In genomic region chr4:7917669-7918068, GRCh38 we compare ENCODE assay signal across 2 cellular contexts.
TF ChIP-seq lines count a peak whose summit lies in the region.

No MANE protein-coding gene starts in this region.

TF ChIP-seq in HEK293, 187 proteins besides CTCF, POLR2A, EP300 and RAD21:
- TF ChIP-seq, protein P1, sequence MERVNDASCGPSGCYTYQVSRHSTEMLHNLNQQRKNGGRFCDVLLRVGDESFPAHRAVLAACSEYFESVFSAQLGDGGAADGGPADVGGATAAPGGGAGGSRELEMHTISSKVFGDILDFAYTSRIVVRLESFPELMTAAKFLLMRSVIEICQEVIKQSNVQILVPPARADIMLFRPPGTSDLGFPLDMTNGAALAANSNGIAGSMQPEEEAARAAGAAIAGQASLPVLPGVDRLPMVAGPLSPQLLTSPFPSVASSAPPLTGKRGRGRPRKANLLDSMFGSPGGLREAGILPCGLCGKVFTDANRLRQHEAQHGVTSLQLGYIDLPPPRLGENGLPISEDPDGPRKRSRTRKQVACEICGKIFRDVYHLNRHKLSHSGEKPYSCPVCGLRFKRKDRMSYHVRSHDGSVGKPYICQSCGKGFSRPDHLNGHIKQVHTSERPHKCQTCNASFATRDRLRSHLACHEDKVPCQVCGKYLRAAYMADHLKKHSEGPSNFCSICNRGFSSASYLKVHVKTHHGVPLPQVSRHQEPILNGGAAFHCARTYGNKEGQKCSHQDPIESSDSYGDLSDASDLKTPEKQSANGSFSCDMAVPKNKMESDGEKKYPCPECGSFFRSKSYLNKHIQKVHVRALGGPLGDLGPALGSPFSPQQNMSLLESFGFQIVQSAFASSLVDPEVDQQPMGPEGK (tag by site-specific recombination; IDR thresholded peaks at IDR 0.05), result no peak
- TF ChIP-seq, protein P2, sequence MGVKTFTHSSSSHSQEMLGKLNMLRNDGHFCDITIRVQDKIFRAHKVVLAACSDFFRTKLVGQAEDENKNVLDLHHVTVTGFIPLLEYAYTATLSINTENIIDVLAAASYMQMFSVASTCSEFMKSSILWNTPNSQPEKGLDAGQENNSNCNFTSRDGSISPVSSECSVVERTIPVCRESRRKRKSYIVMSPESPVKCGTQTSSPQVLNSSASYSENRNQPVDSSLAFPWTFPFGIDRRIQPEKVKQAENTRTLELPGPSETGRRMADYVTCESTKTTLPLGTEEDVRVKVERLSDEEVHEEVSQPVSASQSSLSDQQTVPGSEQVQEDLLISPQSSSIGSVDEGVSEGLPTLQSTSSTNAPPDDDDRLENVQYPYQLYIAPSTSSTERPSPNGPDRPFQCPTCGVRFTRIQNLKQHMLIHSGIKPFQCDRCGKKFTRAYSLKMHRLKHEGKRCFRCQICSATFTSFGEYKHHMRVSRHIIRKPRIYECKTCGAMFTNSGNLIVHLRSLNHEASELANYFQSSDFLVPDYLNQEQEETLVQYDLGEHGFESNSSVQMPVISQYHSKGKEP (tag by site-specific recombination; IDR thresholded peaks at IDR 0.05), result no peak
- TF ChIP-seq MZF1 (tag by site-specific recombination; IDR thresholded peaks at IDR 0.05; ENCODE audit: borderline replicate concordance) (peak; percentile 80; the same call in 1 of the 2 replicates), TCF7L2 (IDR thresholded peaks at IDR 0.05; ENCODE audit: borderline replicate concordance, low read depth, low read length) (no peak), GLI2 (tag by site-specific recombination; IDR thresholded peaks at IDR 0.05; ENCODE audit: borderline replicate concordance, low read depth) (no peak), ZNF48 (tag by site-specific recombination; IDR thresholded peaks at IDR 0.05) (no peak), ZFP69B (tag by site-specific recombination; IDR thresholded peaks at IDR 0.05) (no peak), HOXD13 (CRISPR knock-in tag; IDR thresholded peaks at IDR 0.05; ENCODE audit: borderline replicate concordance) (no peak)
TF ChIP-seq in HEK293: peak in this region for 1.

TF ChIP-seq in H1, 55 proteins besides CTCF, POLR2A, EP300 and RAD21:
- TF ChIP-seq EGR1 (IDR thresholded peaks at IDR 0.05; ENCODE audit: borderline replicate concordance, low read depth, low read length) (no peak), KDM5A (IDR thresholded peaks at IDR 0.05; ENCODE audit: low read length) (no peak), EZH2 (IDR thresholded peaks at IDR 0.05; ENCODE audit: low read depth, low read length, severe bottlenecking) (no peak), CHD1 (IDR thresholded peaks at IDR 0.05; ENCODE audit: low read depth, low read length) (no peak), MAFK (IDR thresholded peaks at IDR 0.05; ENCODE audit: low read depth, low read length) (no peak), SIN3A (conservative IDR thresholded peaks at IDR 0.05 in 1 of 2, IDR thresholded peaks at IDR 0.05 in 1 of 2; ENCODE audit: low read depth in 1 of 2, low read length in 2 of 2) (no peak), NRF1 (IDR thresholded peaks at IDR 0.05; ENCODE audit: low read depth, low read length) (no peak), KDM1A (IDR thresholded peaks at IDR 0.05; ENCODE audit: borderline replicate concordance, low read length) (no peak), SP1 (IDR thresholded peaks at IDR 0.05; ENCODE audit: low read depth, low read length) (no peak), MAX (IDR thresholded peaks at IDR 0.05) (no peak), RNF2 (IDR thresholded peaks at IDR 0.05; ENCODE audit: borderline replicate concordance, low read depth, low read length, missing control alignments, poor library complexity, severe bottlenecking) (no peak), SIRT6 (IDR thresholded peaks at IDR 0.05; ENCODE audit: low read length) (no peak)
TF ChIP-seq in H1: peak in this region for 0.
